18 cellular contexts compared by ENCODE assay signal in genomic region chr14:38342803-38343202, GRCh38.
A peak's percentile ranks its signal among the peaks of the same experiment; 100 is the strongest.
DNase-seq lines count a peak whose midpoint lies in the region; ATAC-seq and TF ChIP-seq lines count a peak whose summit lies in the region.
"Had no signal": no experiment of that assay in that cellular context is flagged by ENCODE, and none has a peak within 500 bp of the region (broad histone marks: within the 10 kb centered on the region; RNA-seq: fewer than 3 reads in every experiment).

No MANE protein-coding gene starts in this region.

- intact Hi-C loops in PC-3 (cut with micrococcal nuclease) (no loop called here), spleen (cut with DNase I; ENCODE audit: low total_unique reads) (no loop called here)

- H3K4me1 ChIP-seq in PC-3 (ENCODE audit: insufficient read depth, low read length) (peaks cover 16% of the 10 kb centered on the region), spleen (no peaks in the 10 kb centered on the region), neural progenitor cell (no peaks in the 10 kb centered on the region)
- H3K4me1 ChIP-seq in effector memory CD4-positive, alpha-beta T cell (ENCODE audit: control insufficient read depth, insufficient read depth, low read length, poor library complexity, severe bottlenecking): no peaks in the 10 kb centered on the region
- H3K4me1 ChIP-seq: suprapubic skin had no signal

- no peak for TF ChIP-seq POLR2A in spleen (IDR thresholded peaks at IDR 0.05)

- no peaks in the 10 kb centered on the region for H3K79me2 ChIP-seq in PC-3 (ENCODE audit: low read length)
- no peaks in the 10 kb centered on the region for H3K79me2 ChIP-seq in neural progenitor cell (ENCODE audit: low read depth)

- H3K9ac ChIP-seq in PC-3 (ENCODE audit: low read length): no peak overlapping the region
- no peak overlapping the region for H3K9ac ChIP-seq in neural progenitor cell

- H3K27ac Mint-ChIP-seq in neural progenitor cell: no peak overlapping the region
- H3K27ac Mint-ChIP-seq: activated B cell treated with CpG ODN at 0.5 μM for 24 hours; activated CD8-positive, alpha-beta memory T cell treated with anti-CD3 and anti-CD28 coated beads, Interleukin-2, amount 10 ng/mL, durations not matched to agents 7 days and 5 days; activated naive CD4-positive, alpha-beta T cell treated with anti-CD3 and anti-CD28 coated beads for 36 hours; CD4-positive, alpha-beta memory T cell; effector memory CD8-positive, alpha-beta T cell; IgD-negative memory B cell; nephron progenitor cell had no signal

- H3K4me2 ChIP-seq in PC-3 (ENCODE audit: low read length): 0 out of 2 replicates have a peak overlapping the region, but pooled peaks have one; percentile 41
- H3K4me2 ChIP-seq in neural progenitor cell: no peak overlapping the region

- H3K27me3 ChIP-seq in PC-3 (ENCODE audit: low read length) (no peaks in the 10 kb centered on the region), spleen (replicated peaks in 1 of 7) (no peaks in the 10 kb centered on the region), neural progenitor cell (no peaks in the 10 kb centered on the region)
- no peaks in the 10 kb centered on the region for H3K27me3 ChIP-seq in effector memory CD4-positive, alpha-beta T cell (replicated peaks; ENCODE audit: control insufficient read depth, insufficient read depth, low read length, poor library complexity, severe bottlenecking)
- H3K27me3 ChIP-seq: suprapubic skin had no signal

- no peaks in the 10 kb centered on the region for H3K27me3 Mint-ChIP-seq in neural progenitor cell (ENCODE audit: insufficient read depth, low read depth)
- H3K27me3 Mint-ChIP-seq: activated B cell treated with CpG ODN at 0.5 μM for 24 hours; activated CD8-positive, alpha-beta memory T cell treated with anti-CD3 and anti-CD28 coated beads, Interleukin-2, amount 10 ng/mL, durations not matched to agents 7 days and 5 days; effector memory CD8-positive, alpha-beta T cell; IgD-negative memory B cell had no signal

- CTCF ChIA-PET in PC-3 (lab: Charles Lee): no interaction called here

- H3K9me2 ChIP-seq in PC-3 (replicated peaks; ENCODE audit: low read length): no peaks in the 10 kb centered on the region

- H3K4me3 ChIP-seq in PC-3 (ENCODE audit: low read length) (no peak overlapping the region), spleen (no peak overlapping the region), neural progenitor cell (no peak overlapping the region)
- H3K4me3 ChIP-seq in effector memory CD4-positive, alpha-beta T cell (ENCODE audit: insufficient read depth, low read depth, low read length, poor library complexity, severe bottlenecking): no peak overlapping the region
- H3K4me3 ChIP-seq: suprapubic skin had no signal

- POLR2A ChIA-PET in PC-3 (lab: Charles Lee; ENCODE audit: unreplicated experiment): no interaction called here

- H3F3A ChIP-seq in PC-3 (ENCODE audit: low read length, unreplicated experiment) (no peaks in the 10 kb centered on the region), neural progenitor cell (ENCODE audit: low read depth) (no peaks in the 10 kb centered on the region)

- H3K9me3 ChIP-seq in PC-3 (ENCODE audit: low read length) (no peaks in the 10 kb centered on the region), spleen (no peaks in the 10 kb centered on the region), neural progenitor cell (ENCODE audit: low read depth) (no peaks in the 10 kb centered on the region)
- no peaks in the 10 kb centered on the region for H3K9me3 ChIP-seq in effector memory CD4-positive, alpha-beta T cell (ENCODE audit: control insufficient read depth, low read length)

- peaks cover 2% of the 10 kb centered on the region for H3K9me3 Mint-ChIP-seq in neural progenitor cell
- H3K9me3 Mint-ChIP-seq: activated naive CD4-positive, alpha-beta T cell treated with anti-CD3 and anti-CD28 coated beads for 36 hours; nephron progenitor cell had no signal

- H3K36me3 Mint-ChIP-seq in neural progenitor cell: no peaks in the 10 kb centered on the region
- H3K36me3 Mint-ChIP-seq: activated CD8-positive, alpha-beta memory T cell treated with anti-CD3 and anti-CD28 coated beads, Interleukin-2, amount 10 ng/mL, durations not matched to agents 7 days and 5 days; CD4-positive, alpha-beta memory T cell; IgD-negative memory B cell had no signal

- no peaks in the 10 kb centered on the region for H3K4me1 Mint-ChIP-seq in neural progenitor cell
- H3K4me1 Mint-ChIP-seq: activated B cell treated with CpG ODN at 0.5 μM for 24 hours; activated CD8-positive, alpha-beta memory T cell treated with anti-CD3 and anti-CD28 coated beads, Interleukin-2, amount 10 ng/mL, durations not matched to agents 7 days and 5 days; CD4-positive, alpha-beta memory T cell; IgD-negative memory B cell; nephron progenitor cell had no signal

- H3K4me3 Mint-ChIP-seq in neural progenitor cell: no peak overlapping the region
- H3K4me3 Mint-ChIP-seq: activated B cell treated with CpG ODN at 0.5 μM for 24 hours; activated CD8-positive, alpha-beta memory T cell treated with anti-CD3 and anti-CD28 coated beads, Interleukin-2, amount 10 ng/mL, durations not matched to agents 7 days and 5 days; activated naive CD4-positive, alpha-beta T cell treated with anti-CD3 and anti-CD28 coated beads for 36 hours; CD4-positive, alpha-beta memory T cell; effector memory CD8-positive, alpha-beta T cell; IgD-negative memory B cell; nephron progenitor cell had no signal

- TF ChIP-seq CTCF in PC-3 (conservative IDR thresholded peaks at IDR 0.05; ENCODE audit: low read depth, low read length): no peak
- no peak for TF ChIP-seq CTCF in spleen (IDR thresholded peaks at IDR 0.05 in 8 of 11, conservative IDR thresholded peaks at IDR 0.05 in 3 of 11)
- TF ChIP-seq CTCF in neural progenitor cell (IDR thresholded peaks at IDR 0.05): no peak

- H3K27ac ChIP-seq in PC-3 (ENCODE audit: low read length) (peak overlapping the region; percentile 51), spleen (no peak overlapping the region), neural progenitor cell (no peak overlapping the region)
- H3K27ac ChIP-seq in effector memory CD4-positive, alpha-beta T cell (ENCODE audit: insufficient read depth, low read length, poor library complexity, severe bottlenecking): no peak overlapping the region
- H3K27ac ChIP-seq: suprapubic skin had no signal

- DNase-seq in GM04503 (ENCODE audit: low read depth) (peak; percentile 77), PC-3 (peak; percentile 89), fibroblast of gingiva (ENCODE audit: low read depth) (peak; percentile 4), spleen (peak; percentile 55), neural progenitor cell (ENCODE audit: low spot score) (no peak)
- DNase-seq in effector memory CD4-positive, alpha-beta T cell: no peak
- DNase-seq: activated B cell treated with CpG ODN at 0.5 μM for 24 hours; activated CD8-positive, alpha-beta memory T cell treated with anti-CD3 and anti-CD28 coated beads, Interleukin-2, amount 10 ng/mL, durations not matched to agents 7 days and 5 days; activated naive CD4-positive, alpha-beta T cell treated with anti-CD3 and anti-CD28 coated beads for 36 hours; CD4-positive, alpha-beta memory T cell; effector memory CD8-positive, alpha-beta T cell; mammary epithelial cell; NCI-H1048; NCI-H2171; nephron progenitor cell had no signal

- H2AFZ ChIP-seq in PC-3 (ENCODE audit: low read length) (no peak overlapping the region), neural progenitor cell (replicated peaks) (no peak overlapping the region)

- ATAC-seq in PC-3: no peak
- ATAC-seq in HG02885 (IDR thresholded peaks at IDR 0.05; ENCODE audit: poor library complexity, unreplicated experiment): no peak
- ATAC-seq: activated CD8-positive, alpha-beta memory T cell treated with anti-CD3 and anti-CD28 coated beads, Interleukin-2, amount 10 ng/mL, durations not matched to agents 7 days and 5 days; effector memory CD8-positive, alpha-beta T cell had no signal

- no peaks in the 10 kb centered on the region for H4K20me1 ChIP-seq in PC-3 (ENCODE audit: low read length)
- H4K20me1 ChIP-seq in neural progenitor cell (ENCODE audit: low read depth): no peaks in the 10 kb centered on the region

- no TSS peak for BruUV-seq in PC-3 (replicated peaks; lab: Mats Ljungman, UMichigan)

- no peaks in the 10 kb centered on the region for H3K36me3 ChIP-seq in PC-3 (ENCODE audit: low read depth, low read length)
- H3K36me3 ChIP-seq in spleen: no peaks in the 10 kb centered on the region
- no peaks in the 10 kb centered on the region for H3K36me3 ChIP-seq in neural progenitor cell
- H3K36me3 ChIP-seq in effector memory CD4-positive, alpha-beta T cell (ENCODE audit: control insufficient read depth, insufficient read depth, low read length): no peaks in the 10 kb centered on the region
- H3K36me3 ChIP-seq: suprapubic skin had no signal

Comparison
In these comparisons a context has a peak if more than half of its experiments do, and no peak if none do; other contexts are left out.
1. DNase-seq: peak in GM04503 (single experiment), PC-3 (single experiment), fibroblast of gingiva (single experiment) and spleen (single experiment); none in neural progenitor cell (single experiment) and effector memory CD4-positive, alpha-beta T cell (0 of 3).